9 cellular contexts compared by ENCODE assay signal in the genomic region with DNA sequence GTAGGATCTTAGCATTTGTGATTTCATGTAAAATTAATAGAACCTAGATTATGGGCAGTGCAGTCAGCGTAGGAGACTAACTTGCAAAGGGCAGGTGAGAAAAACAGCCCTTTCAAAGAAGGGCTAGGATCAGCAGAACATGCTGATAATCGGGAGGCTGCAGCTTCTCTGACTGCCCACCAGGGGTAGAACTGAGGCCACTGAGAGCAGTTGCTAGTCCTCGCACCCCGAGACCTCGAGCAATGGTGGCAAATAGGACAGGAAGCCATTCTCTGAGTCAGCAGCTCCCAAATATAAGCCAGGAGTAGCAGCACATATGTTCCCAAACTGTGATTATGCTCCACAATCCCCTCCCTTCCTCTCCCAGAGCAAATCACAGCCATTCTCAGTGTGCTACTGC.
A peak's percentile ranks its signal among the peaks of the same experiment; 100 is the strongest.
DNase-seq lines count a peak whose midpoint lies in the region; ATAC-seq and TF ChIP-seq lines count a peak whose summit lies in the region.
"Had no signal": no experiment of that assay in that cellular context is flagged by ENCODE, and none has a peak within 500 bp of the region (broad histone marks: within the 10 kb centered on the region; RNA-seq: fewer than 3 reads in every experiment).

No MANE protein-coding gene starts in this region.

- no peaks in the 10 kb centered on the region for H3K4me1 Mint-ChIP-seq in activated naive CD4-positive, alpha-beta T cell treated with anti-CD3 and anti-CD28 coated beads, Interleukin-2, amount 10 ng/mL, durations not matched to agents 7 days and 5 days

- H3K79me2 ChIP-seq in ACC112 (ENCODE audit: control insufficient read depth, insufficient read depth, low read length, unreplicated experiment) = no peaks in the 10 kb centered on the region

- H3K36me3 ChIP-seq in ACC112 (ENCODE audit: insufficient read depth, low read length) (no peaks in the 10 kb centered on the region), NT2/D1 (ENCODE audit: insufficient read depth, insufficient read length, low read length) (no peaks in the 10 kb centered on the region)

- H3K4me1 ChIP-seq in ACC112 (ENCODE audit: control insufficient read depth, insufficient read depth, low read length, unreplicated experiment) (peaks cover 5% of the 10 kb centered on the region), NT2/D1 (ENCODE audit: insufficient read depth, insufficient read length) (no peaks in the 10 kb centered on the region), foreskin keratinocyte (peaks cover 4% of the 10 kb centered on the region)

- CTCF ChIA-PET in activated naive CD4-positive, alpha-beta T cell treated with anti-CD3 and anti-CD28 coated beads, Interleukin-2, amount 10 ng/mL, durations not matched to agents 7 days and 5 days (lab: Charles Lee) = no interaction called here

- no peaks in the 10 kb centered on the region for H3K9me3 Mint-ChIP-seq in activated naive CD4-positive, alpha-beta T cell treated with anti-CD3 and anti-CD28 coated beads, Interleukin-2, amount 10 ng/mL, durations not matched to agents 7 days and 5 days

- no peaks in the 10 kb centered on the region for H3K27me3 Mint-ChIP-seq in activated naive CD4-positive, alpha-beta T cell treated with anti-CD3 and anti-CD28 coated beads, Interleukin-2, amount 10 ng/mL, durations not matched to agents 7 days and 5 days

- peak; percentile 63 for TF ChIP-seq CTCF in foreskin keratinocyte (conservative IDR thresholded peaks at IDR 0.05)

- DNase-seq in NT2/D1 (ENCODE audit: low read depth, low spot score) = peak; percentile 57
- peak; percentile 18 to 51 for DNase-seq in foreskin keratinocyte
- DNase-seq in stimulated activated CD4-positive, alpha-beta T cell treated with anti-CD3 and anti-CD28 coated beads, Interleukin-1b, Interleukin-23, amount 100 ng/mL, for 48 hours = no peak
- DNase-seq in activated naive CD4-positive, alpha-beta T cell (lab: John Stamatoyannopoulos, UW) = no peak
- no peak for DNase-seq in activated naive CD4-positive, alpha-beta T cell treated with anti-CD3 and anti-CD28 coated beads, Interleukin-2, amount 10 ng/mL, durations not matched to agents 7 days and 5 days
- no peak for DNase-seq in NCI-H2171 (lab: John Stamatoyannopoulos, UW)
- DNase-seq: activated gamma-delta T cell had no signal

- H3K27ac ChIP-seq in ACC112 (ENCODE audit: low read depth, low read length) = no peak overlapping the region
- H3K27ac ChIP-seq in foreskin keratinocyte = no peak overlapping the region

- H3K9ac ChIP-seq in NT2/D1 (ENCODE audit: insufficient read length, low read depth) = no peak overlapping the region

- no peak overlapping the region for H3K27ac Mint-ChIP-seq in activated naive CD4-positive, alpha-beta T cell treated with anti-CD3 and anti-CD28 coated beads, Interleukin-2, amount 10 ng/mL, durations not matched to agents 7 days and 5 days

- peak overlapping the region; percentile 91 for H2AFZ ChIP-seq in ACC112 (ENCODE audit: low read length, unreplicated experiment)

- H3K4me3 ChIP-seq in ACC112 (ENCODE audit: low read depth, low read length) (no peak overlapping the region; the same call in 1 of the 2 replicates), NT2/D1 (ENCODE audit: insufficient read length, low read depth) (no peak overlapping the region)

- no peaks in the 10 kb centered on the region for H3K27me3 ChIP-seq in ACC112 (ENCODE audit: insufficient read depth, low read length)
- no peaks in the 10 kb centered on the region for H3K27me3 ChIP-seq in NT2/D1 (ENCODE audit: insufficient read depth, insufficient read length)
- no peaks in the 10 kb centered on the region for H3K27me3 ChIP-seq in foreskin keratinocyte

- H3K9me3 ChIP-seq in NT2/D1 (ENCODE audit: insufficient read depth, low read length) = no peaks in the 10 kb centered on the region

- ATAC-seq in GM18511 (IDR thresholded peaks at IDR 0.05; ENCODE audit: unreplicated experiment) = peak; percentile 59
- ATAC-seq in foreskin keratinocyte = peak; percentile 80

- no peaks in the 10 kb centered on the region for H3K36me3 Mint-ChIP-seq in activated naive CD4-positive, alpha-beta T cell treated with anti-CD3 and anti-CD28 coated beads, Interleukin-2, amount 10 ng/mL, durations not matched to agents 7 days and 5 days

- no peak overlapping the region for H3K4me3 Mint-ChIP-seq in activated naive CD4-positive, alpha-beta T cell treated with anti-CD3 and anti-CD28 coated beads, Interleukin-2, amount 10 ng/mL, durations not matched to agents 7 days and 5 days

Comparison
In these comparisons a context has a peak if more than half of its experiments do, and no peak if none do; other contexts are left out.
1. DNase-seq: peak in NT2/D1 (single experiment) and foreskin keratinocyte (2 of 2); none in stimulated activated CD4-positive, alpha-beta T cell treated with anti-CD3 and anti-CD28 coated beads, Interleukin-1b, Interleukin-23, amount 100 ng/mL, for 48 hours (single experiment), activated naive CD4-positive, alpha-beta T cell (0 of 4), activated naive CD4-positive, alpha-beta T cell treated with anti-CD3 and anti-CD28 coated beads, Interleukin-2, amount 10 ng/mL, durations not matched to agents 7 days and 5 days (single experiment) and NCI-H2171 (single experiment).